13 cellular contexts compared by ENCODE assay signal in the genomic region with DNA sequence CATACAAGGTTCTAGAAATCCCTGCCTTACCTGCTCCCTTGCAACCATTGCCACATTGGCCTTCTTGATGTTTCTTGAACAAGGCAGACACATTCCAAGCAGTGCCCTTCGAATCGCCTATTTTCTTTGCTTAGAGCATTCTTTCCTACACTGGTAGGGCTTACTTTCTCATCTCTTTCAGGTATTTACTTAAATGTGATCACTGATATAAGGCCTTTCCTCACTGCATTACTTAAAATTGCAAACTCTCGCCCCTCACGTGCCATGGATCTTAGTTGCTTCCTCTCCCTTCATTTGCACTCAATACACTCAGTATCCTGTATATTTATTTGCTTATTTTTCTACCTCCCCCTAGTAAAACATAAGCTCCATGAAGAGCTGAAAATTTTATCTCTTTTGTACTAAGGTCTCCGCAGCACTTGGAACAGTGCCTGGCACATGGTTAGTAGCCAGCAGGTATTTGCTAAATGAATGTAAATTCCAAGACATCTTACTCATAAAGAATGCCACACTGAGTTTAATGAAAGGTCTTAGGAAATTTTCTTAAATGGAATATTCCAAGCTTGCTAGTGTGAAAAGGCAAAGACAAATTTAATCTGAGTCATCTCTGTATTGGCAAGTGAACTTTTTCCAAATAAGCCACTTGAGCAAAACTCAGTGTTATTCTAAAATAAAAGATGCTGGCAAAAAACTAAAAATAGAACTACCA. TPM values are rescaled to one million over a fixed set of nuclear protein-coding genes. Genes with fewer than 3 reads are reported as not detected.
DNase-seq lines count a peak whose midpoint lies in the region; ATAC-seq, FAIRE-seq and TF ChIP-seq lines count a peak whose summit lies in the region.
"Had no signal": no experiment of that assay in that cellular context is flagged by ENCODE, and none has a peak within 500 bp of the region (broad histone marks: within the 10 kb centered on the region; RNA-seq: fewer than 3 reads in every experiment).

No MANE protein-coding gene starts in this region.

- no peak overlapping the region for H3K27ac Mint-ChIP-seq in effector memory CD8-positive, alpha-beta T cell
- H3K27ac Mint-ChIP-seq: activated CD4-positive, alpha-beta T cell treated with anti-CD3 and anti-CD28 coated beads for 36 hours had no signal

- peak; percentile 72 for ATAC-seq in foreskin keratinocyte
- no peak for ATAC-seq in GM19035 (IDR thresholded peaks at IDR 0.05; ENCODE audit: unreplicated experiment)
- no peak for ATAC-seq in effector memory CD8-positive, alpha-beta T cell (replicated peaks)
- ATAC-seq: activated CD4-positive, alpha-beta T cell treated with anti-CD3 and anti-CD28 coated beads for 36 hours; Right ventricle myocardium inferior had no signal

- no peak for TF ChIP-seq POLR2A in H54 (IDR thresholded peaks at IDR 0.05; ENCODE audit: low read depth, low read length)
- no peak for TF ChIP-seq POLR2A in thyroid gland (IDR thresholded peaks at IDR 0.05)

- DNase-seq in H54 (ENCODE audit: insufficient read length, low spot score) (peak; percentile 23), SW 1271 (lab: John Stamatoyannopoulos, UW) (peak; percentile 66 to 90), foreskin keratinocyte (peak; percentile 82 to 92), thyroid gland (peak; percentile 5 to 23), NCI-H2081 treated with DMSO at 0.1 percent for 48 hours (lab: John Stamatoyannopoulos, UW) (no peak)
- DNase-seq in effector memory CD8-positive, alpha-beta T cell: no peak
- DNase-seq: activated CD4-positive, alpha-beta T cell treated with anti-CD3 and anti-CD28 coated beads for 36 hours; activated gamma-delta T cell treated with Interleukin-2 at 50 U/mL for 16 hours; islet precursor cell had no signal

- no peaks in the 10 kb centered on the region for H3K27me3 Mint-ChIP-seq in effector memory CD8-positive, alpha-beta T cell
- H3K27me3 Mint-ChIP-seq: activated CD4-positive, alpha-beta T cell treated with anti-CD3 and anti-CD28 coated beads for 36 hours had no signal

- no peaks in the 10 kb centered on the region for H3K36me3 ChIP-seq in thyroid gland
- H3K36me3 ChIP-seq: pancreas had no signal

- FAIRE-seq in H54 (lab: Jason Lieb, UNC): peak; percentile 95
- FAIRE-seq: pancreas had no signal

- intact Hi-C loops in thyroid gland (cut with DNase I): no loop called here

- H3K4me3 ChIP-seq in thyroid gland (replicated peaks in 1 of 3): no peak overlapping the region
- H3K4me3 ChIP-seq: pancreas had no signal

- H3K36me3 Mint-ChIP-seq in effector memory CD8-positive, alpha-beta T cell (ENCODE audit: insufficient read depth): no peaks in the 10 kb centered on the region

- H3K27ac ChIP-seq in foreskin keratinocyte (no peak overlapping the region), thyroid gland (no peak overlapping the region)
- H3K27ac ChIP-seq: HL-60, pancreas had no signal

- H3K4me1 Mint-ChIP-seq in effector memory CD8-positive, alpha-beta T cell (ENCODE audit: low read depth in 2 of 2): no peaks in the 10 kb centered on the region
- H3K4me1 Mint-ChIP-seq: activated CD4-positive, alpha-beta T cell treated with anti-CD3 and anti-CD28 coated beads for 36 hours had no signal

- no peaks in the 10 kb centered on the region for H3K9me3 ChIP-seq in thyroid gland
- H3K9me3 ChIP-seq: pancreas had no signal

- TF ChIP-seq CTCF in foreskin keratinocyte (conservative IDR thresholded peaks at IDR 0.05) (no peak), thyroid gland (IDR thresholded peaks at IDR 0.05) (no peak)

- 66 to 68% methylated on average over 5 of the region's 5 CpGs for WGBS in thyroid gland, 2 donors

- no peak overlapping the region for H3K4me3 Mint-ChIP-seq in effector memory CD8-positive, alpha-beta T cell
- H3K4me3 Mint-ChIP-seq: activated CD4-positive, alpha-beta T cell treated with anti-CD3 and anti-CD28 coated beads for 36 hours had no signal

- peaks cover 44% of the 10 kb centered on the region for H3K4me1 ChIP-seq in foreskin keratinocyte
- H3K4me1 ChIP-seq in thyroid gland: peaks cover 9 to 11% of the 10 kb centered on the region in 2 donors

- H3K27me3 ChIP-seq in foreskin keratinocyte: no peaks in the 10 kb centered on the region
- no peaks in the 10 kb centered on the region for H3K27me3 ChIP-seq in thyroid gland
- H3K27me3 ChIP-seq: pancreas had no signal

- H3K9me3 Mint-ChIP-seq in effector memory CD8-positive, alpha-beta T cell: peaks cover 3 to 21% of the 10 kb centered on the region in 2 donors

RNA-seq across cellular contexts. Expression of a gene that starts 42.4 kb away (rescaled TPM):
- 3.3 and 4.4 TPM in 2 replicates for total RNA-seq in foreskin keratinocyte
- polyA plus RNA-seq in foreskin keratinocyte: 0.57 and 0.95 TPM in 2 replicates
- total RNA-seq in thyroid gland: 1 to 10 TPM; 1.8 to 3.1 (median 2.8) TPM
- total RNA-seq: activated CD4-positive, alpha-beta T cell treated with anti-CD3 and anti-CD28 coated beads for 36 hours had no signal

Comparison
In these comparisons a context has a peak if more than half of its experiments do, and no peak if none do; other contexts are left out.
1. DNase-seq: peak in H54 (single experiment), SW 1271 (2 of 2), foreskin keratinocyte (2 of 2) and thyroid gland (2 of 2); none in NCI-H2081 treated with DMSO at 0.1 percent for 48 hours (single experiment) and effector memory CD8-positive, alpha-beta T cell (0 of 3).